In the genomic region with DNA sequence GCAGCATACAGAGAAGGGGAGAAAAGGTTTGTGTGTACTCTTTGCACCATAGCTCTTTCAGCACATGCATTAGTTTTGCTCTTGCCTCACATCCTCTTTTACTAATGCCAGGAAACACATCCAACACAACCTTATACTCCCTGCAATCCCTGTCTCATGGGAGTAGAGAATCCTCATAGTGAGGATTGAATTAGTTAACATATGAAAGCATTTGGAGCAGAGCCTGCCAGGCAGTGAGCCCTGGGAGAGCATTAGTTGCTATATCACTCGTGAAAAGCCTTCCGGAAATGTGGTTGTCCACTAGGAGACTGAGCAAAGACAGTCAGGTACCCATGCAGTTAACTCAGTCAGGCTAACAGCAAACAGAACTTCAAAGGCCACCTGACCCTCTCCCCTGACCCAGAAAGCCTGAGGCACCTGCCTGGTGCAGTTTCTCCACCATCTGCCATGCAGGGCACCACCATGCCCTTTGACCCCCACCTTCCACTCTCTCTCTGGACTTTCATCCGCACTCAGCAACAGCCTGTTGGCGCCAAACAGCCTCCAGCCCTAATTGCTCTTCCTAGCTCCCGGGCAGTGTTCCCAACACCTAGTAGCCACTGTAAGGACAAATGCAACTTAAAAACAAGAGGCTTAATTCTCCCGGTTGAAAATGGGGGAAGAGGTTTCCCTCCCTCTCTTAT, we compare ENCODE assay signal across 1 cellular context.
A peak's percentile ranks its signal among the peaks of the same experiment; 100 is the strongest.
TF ChIP-seq lines count a peak whose summit lies in the region.

No MANE protein-coding gene starts in this region.

TF ChIP-seq in HepG2, 621 proteins besides CTCF, POLR2A, EP300 and RAD21 (continued from another document and continues in another):
- TF ChIP-seq, protein P1, sequence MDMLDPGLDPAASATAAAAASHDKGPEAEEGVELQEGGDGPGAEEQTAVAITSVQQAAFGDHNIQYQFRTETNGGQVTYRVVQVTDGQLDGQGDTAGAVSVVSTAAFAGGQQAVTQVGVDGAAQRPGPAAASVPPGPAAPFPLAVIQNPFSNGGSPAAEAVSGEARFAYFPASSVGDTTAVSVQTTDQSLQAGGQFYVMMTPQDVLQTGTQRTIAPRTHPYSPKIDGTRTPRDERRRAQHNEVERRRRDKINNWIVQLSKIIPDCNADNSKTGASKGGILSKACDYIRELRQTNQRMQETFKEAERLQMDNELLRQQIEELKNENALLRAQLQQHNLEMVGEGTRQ (IDR thresholded peaks at IDR 0.05; ENCODE audit: low read depth, low read length), result peak; percentile 45; the same call in 1 of the 2 replicates
- TF ChIP-seq, protein P1 (CRISPR knock-in tag; IDR thresholded peaks at IDR 0.05; ENCODE audit: borderline replicate concordance), result no peak; the same call in 1 of the 2 replicates
- TF ChIP-seq ARNTL (CRISPR knock-in tag; IDR thresholded peaks at IDR 0.05) (peak; percentile 95), GPBP1L1 (CRISPR knock-in tag; IDR thresholded peaks at IDR 0.05) (no peak), NFKBIZ (CRISPR knock-in tag; IDR thresholded peaks at IDR 0.05) (peak; percentile 85), NFATC3 (CRISPR knock-in tag; IDR thresholded peaks at IDR 0.05) (no peak), PTBP1 (IDR thresholded peaks at IDR 0.05; ENCODE audit: low read depth, low read length, poor library complexity, severe bottlenecking) (no peak), RBM39 (IDR thresholded peaks at IDR 0.05; ENCODE audit: low read depth, low read length, poor library complexity, severe bottlenecking) (no peak), SKI (IDR thresholded peaks at IDR 0.05; ENCODE audit: partially characterized antibody) (peak; percentile 91), ZKSCAN5 (CRISPR knock-in tag; IDR thresholded peaks at IDR 0.05) (no peak), GATA4 (IDR thresholded peaks at IDR 0.05; ENCODE audit: borderline replicate concordance, low read depth) (0 out of 2 replicates have a peak, but pooled peaks have one; percentile 52), TGIF2 (CRISPR knock-in tag; IDR thresholded peaks at IDR 0.05) (no peak), ZNF430 (CRISPR knock-in tag; IDR thresholded peaks at IDR 0.05) (peak; percentile 87; the same call in 1 of the 2 replicates), FOXK2 (IDR thresholded peaks at IDR 0.05) (peak; percentile 20; the same call in 1 of the 2 replicates), ARID2 (CRISPR knock-in tag; IDR thresholded peaks at IDR 0.05; ENCODE audit: borderline replicate concordance) (no peak), ZMYM4 (CRISPR knock-in tag; IDR thresholded peaks at IDR 0.05) (peak; percentile 92), TAF1 (CRISPR knock-in tag; IDR thresholded peaks at IDR 0.05) (no peak; the same call in 1 of the 2 replicates), DMAP1 (CRISPR knock-in tag; IDR thresholded peaks at IDR 0.05) (no peak), HNRNPH1 (optimal IDR thresholded peaks at IDR 0.05; ENCODE audit: low read depth, low read length) (no peak), PAX8 (CRISPR knock-in tag; IDR thresholded peaks at IDR 0.05; ENCODE audit: borderline replicate concordance) (no peak), REPIN1 (CRISPR knock-in tag; IDR thresholded peaks at IDR 0.05; ENCODE audit: borderline replicate concordance, low read depth) (peak; percentile 91; the same call in 1 of the 2 replicates), NFE2L2 (IDR thresholded peaks at IDR 0.05; ENCODE audit: low read length) (no peak), ZNF446 (CRISPR knock-in tag; IDR thresholded peaks at IDR 0.05) (no peak), ZBTB42 (CRISPR knock-in tag; IDR thresholded peaks at IDR 0.05) (0 out of 2 replicates have a peak, but pooled peaks have one; percentile 49), FOXJ3 (CRISPR knock-in tag; IDR thresholded peaks at IDR 0.05; ENCODE audit: borderline replicate concordance) (peak; percentile 85; the same call in 1 of the 2 replicates), TEAD2 (CRISPR knock-in tag; IDR thresholded peaks at IDR 0.05) (no peak), KDM1A (CRISPR knock-in tag; IDR thresholded peaks at IDR 0.05) (peak; percentile 90), GATAD1 (CRISPR knock-in tag; IDR thresholded peaks at IDR 0.05) (peak; percentile 55; the same call in 1 of the 2 replicates), PRMT3 (CRISPR knock-in tag; IDR thresholded peaks at IDR 0.05; ENCODE audit: borderline replicate concordance, low read depth) (no peak), FOXA3 (CRISPR knock-in tag; IDR thresholded peaks at IDR 0.05) (peak; percentile 94), ZNF143 (CRISPR knock-in tag; IDR thresholded peaks at IDR 0.05) (peak; percentile 56), ZNF841 (CRISPR knock-in tag; IDR thresholded peaks at IDR 0.05; ENCODE audit: borderline replicate concordance) (no peak), ZNF556 (CRISPR knock-in tag; IDR thresholded peaks at IDR 0.05; ENCODE audit: borderline replicate concordance) (peak; percentile 75; the same call in 1 of the 2 replicates), ZNF850 (CRISPR knock-in tag; conservative IDR thresholded peaks at IDR 0.05) (no peak), NR2F6 (IDR thresholded peaks at IDR 0.05) (peak; percentile 100), NR2F6 (CRISPR knock-in tag; IDR thresholded peaks at IDR 0.05) (peak; percentile 100), TOE1 (CRISPR knock-in tag; IDR thresholded peaks at IDR 0.05) (no peak), CERS6 (CRISPR knock-in tag; IDR thresholded peaks at IDR 0.05) (no peak), MBNL3 (CRISPR knock-in tag; conservative IDR thresholded peaks at IDR 0.05) (no peak), CREB1 (IDR thresholded peaks at IDR 0.05) (no peak), CREB1 (CRISPR knock-in tag; IDR thresholded peaks at IDR 0.05) (peak; percentile 68), SOX6 (IDR thresholded peaks at IDR 0.05) (no peak), SOX6 (CRISPR knock-in tag; IDR thresholded peaks at IDR 0.05) (peak; percentile 96), SP5 (CRISPR knock-in tag; IDR thresholded peaks at IDR 0.05; ENCODE audit: borderline replicate concordance, low read depth) (peak; percentile 40; the same call in 1 of the 2 replicates), GABPA (IDR thresholded peaks at IDR 0.05; ENCODE audit: low read depth, low read length) (no peak), GABPA (CRISPR knock-in tag; IDR thresholded peaks at IDR 0.05; ENCODE audit: low read depth) (peak; percentile 69), LCORL (IDR thresholded peaks at IDR 0.05) (no peak; the same call in 1 of the 2 replicates), LCORL (CRISPR knock-in tag; IDR thresholded peaks at IDR 0.05) (peak; percentile 89), SSRP1 (CRISPR knock-in tag; IDR thresholded peaks at IDR 0.05) (no peak; the same call in 1 of the 2 replicates), ZNF773 (CRISPR knock-in tag; IDR thresholded peaks at IDR 0.05; ENCODE audit: borderline replicate concordance) (no peak), ZNF543 (CRISPR knock-in tag; IDR thresholded peaks at IDR 0.05) (peak; percentile 91; the same call in 1 of the 2 replicates)
- TF ChIP-seq, protein P2, sequence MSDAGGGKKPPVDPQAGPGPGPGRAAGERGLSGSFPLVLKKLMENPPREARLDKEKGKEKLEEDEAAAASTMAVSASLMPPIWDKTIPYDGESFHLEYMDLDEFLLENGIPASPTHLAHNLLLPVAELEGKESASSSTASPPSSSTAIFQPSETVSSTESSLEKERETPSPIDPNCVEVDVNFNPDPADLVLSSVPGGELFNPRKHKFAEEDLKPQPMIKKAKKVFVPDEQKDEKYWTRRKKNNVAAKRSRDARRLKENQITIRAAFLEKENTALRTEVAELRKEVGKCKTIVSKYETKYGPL (CRISPR knock-in tag; IDR thresholded peaks at IDR 0.05), result no peak
- TF ChIP-seq, protein P3, sequence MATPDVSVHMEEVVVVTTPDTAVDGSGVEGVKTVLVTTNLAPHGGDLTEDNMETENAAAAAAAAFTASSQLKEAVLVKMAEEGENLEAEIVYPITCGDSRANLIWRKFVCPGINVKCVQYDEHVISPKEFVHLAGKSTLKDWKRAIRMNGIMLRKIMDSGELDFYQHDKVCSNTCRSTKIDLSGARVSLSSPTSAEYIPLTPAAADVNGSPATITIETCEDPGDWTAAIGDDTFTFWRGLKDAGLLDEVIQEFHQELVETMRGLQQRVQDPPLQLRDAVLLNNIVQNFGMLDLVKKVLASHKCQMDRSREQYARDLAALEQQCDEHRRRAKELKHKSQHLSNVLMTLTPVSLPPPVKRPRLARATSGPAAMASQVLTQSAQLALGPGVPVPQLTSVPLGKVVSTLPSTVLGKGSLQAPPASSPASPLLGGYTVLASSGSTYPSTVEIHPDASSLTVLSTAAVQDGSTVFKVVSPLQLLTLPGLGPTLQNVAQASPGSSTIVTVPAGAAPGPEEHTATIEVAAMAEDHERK (CRISPR knock-in tag; IDR thresholded peaks at IDR 0.05; ENCODE audit: low read depth), result no peak
- TF ChIP-seq, protein P4, sequence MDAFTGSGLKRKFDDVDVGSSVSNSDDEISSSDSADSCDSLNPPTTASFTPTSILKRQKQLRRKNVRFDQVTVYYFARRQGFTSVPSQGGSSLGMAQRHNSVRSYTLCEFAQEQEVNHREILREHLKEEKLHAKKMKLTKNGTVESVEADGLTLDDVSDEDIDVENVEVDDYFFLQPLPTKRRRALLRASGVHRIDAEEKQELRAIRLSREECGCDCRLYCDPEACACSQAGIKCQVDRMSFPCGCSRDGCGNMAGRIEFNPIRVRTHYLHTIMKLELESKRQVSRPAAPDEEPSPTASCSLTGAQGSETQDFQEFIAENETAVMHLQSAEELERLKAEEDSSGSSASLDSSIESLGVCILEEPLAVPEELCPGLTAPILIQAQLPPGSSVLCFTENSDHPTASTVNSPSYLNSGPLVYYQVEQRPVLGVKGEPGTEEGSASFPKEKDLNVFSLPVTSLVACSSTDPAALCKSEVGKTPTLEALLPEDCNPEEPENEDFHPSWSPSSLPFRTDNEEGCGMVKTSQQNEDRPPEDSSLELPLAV (CRISPR knock-in tag; conservative IDR thresholded peaks at IDR 0.05; ENCODE audit: low read depth), result no peak
- TF ChIP-seq, protein P5, sequence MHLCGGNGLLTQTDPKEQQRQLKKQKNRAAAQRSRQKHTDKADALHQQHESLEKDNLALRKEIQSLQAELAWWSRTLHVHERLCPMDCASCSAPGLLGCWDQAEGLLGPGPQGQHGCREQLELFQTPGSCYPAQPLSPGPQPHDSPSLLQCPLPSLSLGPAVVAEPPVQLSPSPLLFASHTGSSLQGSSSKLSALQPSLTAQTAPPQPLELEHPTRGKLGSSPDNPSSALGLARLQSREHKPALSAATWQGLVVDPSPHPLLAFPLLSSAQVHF (CRISPR knock-in tag; IDR thresholded peaks at IDR 0.05), result no peak
- TF ChIP-seq, protein P6, sequence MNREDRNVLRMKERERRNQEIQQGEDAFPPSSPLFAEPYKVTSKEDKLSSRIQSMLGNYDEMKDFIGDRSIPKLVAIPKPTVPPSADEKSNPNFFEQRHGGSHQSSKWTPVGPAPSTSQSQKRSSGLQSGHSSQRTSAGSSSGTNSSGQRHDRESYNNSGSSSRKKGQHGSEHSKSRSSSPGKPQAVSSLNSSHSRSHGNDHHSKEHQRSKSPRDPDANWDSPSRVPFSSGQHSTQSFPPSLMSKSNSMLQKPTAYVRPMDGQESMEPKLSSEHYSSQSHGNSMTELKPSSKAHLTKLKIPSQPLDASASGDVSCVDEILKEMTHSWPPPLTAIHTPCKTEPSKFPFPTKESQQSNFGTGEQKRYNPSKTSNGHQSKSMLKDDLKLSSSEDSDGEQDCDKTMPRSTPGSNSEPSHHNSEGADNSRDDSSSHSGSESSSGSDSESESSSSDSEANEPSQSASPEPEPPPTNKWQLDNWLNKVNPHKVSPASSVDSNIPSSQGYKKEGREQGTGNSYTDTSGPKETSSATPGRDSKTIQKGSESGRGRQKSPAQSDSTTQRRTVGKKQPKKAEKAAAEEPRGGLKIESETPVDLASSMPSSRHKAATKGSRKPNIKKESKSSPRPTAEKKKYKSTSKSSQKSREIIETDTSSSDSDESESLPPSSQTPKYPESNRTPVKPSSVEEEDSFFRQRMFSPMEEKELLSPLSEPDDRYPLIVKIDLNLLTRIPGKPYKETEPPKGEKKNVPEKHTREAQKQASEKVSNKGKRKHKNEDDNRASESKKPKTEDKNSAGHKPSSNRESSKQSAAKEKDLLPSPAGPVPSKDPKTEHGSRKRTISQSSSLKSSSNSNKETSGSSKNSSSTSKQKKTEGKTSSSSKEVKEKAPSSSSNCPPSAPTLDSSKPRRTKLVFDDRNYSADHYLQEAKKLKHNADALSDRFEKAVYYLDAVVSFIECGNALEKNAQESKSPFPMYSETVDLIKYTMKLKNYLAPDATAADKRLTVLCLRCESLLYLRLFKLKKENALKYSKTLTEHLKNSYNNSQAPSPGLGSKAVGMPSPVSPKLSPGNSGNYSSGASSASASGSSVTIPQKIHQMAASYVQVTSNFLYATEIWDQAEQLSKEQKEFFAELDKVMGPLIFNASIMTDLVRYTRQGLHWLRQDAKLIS (CRISPR knock-in tag; IDR thresholded peaks at IDR 0.05), result no peak
- TF ChIP-seq, protein P7, sequence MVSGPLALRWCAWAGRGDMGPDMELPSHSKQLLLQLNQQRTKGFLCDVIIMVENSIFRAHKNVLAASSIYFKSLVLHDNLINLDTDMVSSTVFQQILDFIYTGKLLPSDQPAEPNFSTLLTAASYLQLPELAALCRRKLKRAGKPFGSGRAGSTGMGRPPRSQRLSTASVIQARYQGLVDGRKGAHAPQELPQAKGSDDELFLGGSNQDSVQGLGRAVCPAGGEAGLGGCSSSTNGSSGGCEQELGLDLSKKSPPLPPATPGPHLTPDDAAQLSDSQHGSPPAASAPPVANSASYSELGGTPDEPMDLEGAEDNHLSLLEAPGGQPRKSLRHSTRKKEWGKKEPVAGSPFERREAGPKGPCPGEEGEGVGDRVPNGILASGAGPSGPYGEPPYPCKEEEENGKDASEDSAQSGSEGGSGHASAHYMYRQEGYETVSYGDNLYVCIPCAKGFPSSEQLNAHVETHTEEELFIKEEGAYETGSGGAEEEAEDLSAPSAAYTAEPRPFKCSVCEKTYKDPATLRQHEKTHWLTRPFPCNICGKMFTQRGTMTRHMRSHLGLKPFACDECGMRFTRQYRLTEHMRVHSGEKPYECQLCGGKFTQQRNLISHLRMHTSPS (CRISPR knock-in tag; IDR thresholded peaks at IDR 0.05; ENCODE audit: low read depth), result peak; percentile 99
